17 cellular contexts compared by ENCODE assay signal in the genomic region with DNA sequence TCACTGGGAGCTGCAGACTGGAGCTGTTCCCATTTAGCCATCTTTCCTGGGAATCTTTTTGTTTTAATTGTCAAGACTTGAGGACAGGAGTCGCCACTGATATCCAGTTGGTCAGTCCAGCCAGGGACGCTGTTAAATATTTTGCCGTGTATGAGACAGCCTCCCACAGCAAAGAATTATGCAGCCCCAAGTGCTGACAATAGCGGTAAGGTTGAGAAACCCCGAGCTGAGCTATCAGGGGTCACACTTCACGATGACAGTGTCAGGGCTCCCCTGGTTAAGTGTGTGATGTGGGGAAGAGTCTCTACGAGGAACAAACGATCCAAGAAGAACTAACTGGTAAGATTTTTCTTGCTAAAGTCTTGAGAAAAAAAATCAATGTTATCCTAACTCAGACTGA.
DNase-seq lines count a peak whose midpoint lies in the region; ATAC-seq and TF ChIP-seq lines count a peak whose summit lies in the region.
"Had no signal": no experiment of that assay in that cellular context is flagged by ENCODE, and none has a peak within 500 bp of the region (broad histone marks: within the 10 kb centered on the region; RNA-seq: fewer than 3 reads in every experiment).

No MANE protein-coding gene starts in this region.

- H3K27me3 ChIP-seq in ascending aorta (no peaks in the 10 kb centered on the region), skeletal muscle tissue (ENCODE audit: control insufficient read depth in 3 of 3, insufficient read depth in 3 of 3, low read length in 3 of 3) (no peaks in the 10 kb centered on the region), transverse colon (no peaks in the 10 kb centered on the region), esophagus squamous epithelium (no peaks in the 10 kb centered on the region)
- H3K27me3 ChIP-seq: BE2C had no signal

- no peak for TF ChIP-seq EP300 in transverse colon (IDR thresholded peaks at IDR 0.05; ENCODE audit: low read depth)

- H3K27ac Mint-ChIP-seq in nephron: peak overlapping the region; percentile 38 to 80 (median 44)
- H3K27ac Mint-ChIP-seq: CD8-positive, alpha-beta T cell had no signal

- DNase-seq in ascending aorta (ENCODE audit: low spot score in 2 of 2): no peak
- DNase-seq in left cardiac atrium: no peak
- no peak for DNase-seq in transverse colon
- no peak for DNase-seq in esophagus squamous epithelium (lab: John Stamatoyannopoulos, UW)
- DNase-seq in iPS-NIHi11 (ENCODE audit: low spot score): no peak
- DNase-seq in stimulated activated CD4-positive, alpha-beta T cell treated with anti-CD3 and anti-CD28 coated beads, Interleukin-4, amount 100 ng/mL, for 24 hours: no peak
- DNase-seq: BE2C; CD8-positive, alpha-beta T cell; COR-L47; DMS153; DMS79 treated with DMSO at 0.1 percent for 48 hours; EL had no signal

- H3K9me3 Mint-ChIP-seq in nephron: peaks cover 30% of the 10 kb centered on the region

- intact Hi-C loops in ascending aorta (cut with DNase I) (no loop called here), left cardiac atrium (cut with DNase I) (no loop called here), transverse colon (cut with DNase I; ENCODE audit: low total_unique reads) (no loop called here), esophagus squamous epithelium (cut with DNase I) (no loop called here)

- no peak overlapping the region for H3K4me3 Mint-ChIP-seq in nephron
- H3K4me3 Mint-ChIP-seq: CD8-positive, alpha-beta T cell had no signal

- no peaks in the 10 kb centered on the region for H3K27me3 Mint-ChIP-seq in nephron (ENCODE audit: low read depth)

- in situ Hi-C loops in transverse colon (cut with MboI; ENCODE audit: low pct_ligation_motif_present in 1 of 4, low pct_unique_long_range_greater_than_20kb in 1 of 4, low sequenced_read_pairs in 3 of 4): no loop called here

- TF ChIP-seq POLR2A in transverse colon (IDR thresholded peaks at IDR 0.05) (no peak), esophagus squamous epithelium (IDR thresholded peaks at IDR 0.05) (no peak)

- H3K9ac ChIP-seq in skeletal muscle tissue (ENCODE audit: low read depth in 1 of 3, low read length in 3 of 3): no peak overlapping the region

- H3K9me3 ChIP-seq in ascending aorta: peaks cover 0 to 6% of the 10 kb centered on the region in 2 donors
- H3K9me3 ChIP-seq in skeletal muscle tissue (ENCODE audit: control insufficient read depth in 3 of 3, low read length in 3 of 3): peaks cover 0 to 6% (median 0%) of the 10 kb centered on the region in 3 donors
- peaks cover 0 to 2% of the 10 kb centered on the region in 2 donors for H3K9me3 ChIP-seq in transverse colon
- H3K9me3 ChIP-seq in esophagus squamous epithelium: no peaks in the 10 kb centered on the region
- H3K9me3 ChIP-seq: BE2C, HAP-1 had no signal

- TF ChIP-seq CTCF in ascending aorta (IDR thresholded peaks at IDR 0.05): no peak
- TF ChIP-seq CTCF in nephron (IDR thresholded peaks at IDR 0.05; ENCODE audit: unreplicated experiment in 3 of 3): no peak
- no peak for TF ChIP-seq CTCF in transverse colon (IDR thresholded peaks at IDR 0.05)
- TF ChIP-seq CTCF in esophagus squamous epithelium (IDR thresholded peaks at IDR 0.05): no peak

- no peak overlapping the region for H3K4me3 ChIP-seq in ascending aorta
- no peak overlapping the region for H3K4me3 ChIP-seq in skeletal muscle tissue (ENCODE audit: low read length in 3 of 3)
- no peak overlapping the region for H3K4me3 ChIP-seq in transverse colon
- no peak overlapping the region for H3K4me3 ChIP-seq in esophagus squamous epithelium
- H3K4me3 ChIP-seq: HAP-1 had no signal

- H3K36me3 ChIP-seq in ascending aorta (no peaks in the 10 kb centered on the region), skeletal muscle tissue (ENCODE audit: control insufficient read depth in 3 of 3, insufficient read depth in 3 of 3, low read length in 3 of 3) (no peaks in the 10 kb centered on the region), transverse colon (no peaks in the 10 kb centered on the region), esophagus squamous epithelium (no peaks in the 10 kb centered on the region)
- H3K36me3 ChIP-seq: BE2C, HAP-1 had no signal

- H3K36me3 Mint-ChIP-seq in nephron (ENCODE audit: low read depth): no peaks in the 10 kb centered on the region
- H3K36me3 Mint-ChIP-seq: CD8-positive, alpha-beta T cell had no signal

- peak overlapping the region; percentile 51 to 58 for H3K27ac ChIP-seq in ascending aorta
- peak overlapping the region; percentile 67 for H3K27ac ChIP-seq in skeletal muscle tissue (ENCODE audit: low read depth, low read length)
- no peak overlapping the region for H3K27ac ChIP-seq in transverse colon
- no peak overlapping the region for H3K27ac ChIP-seq in esophagus squamous epithelium
- H3K27ac ChIP-seq: C4-2B had no signal

- peaks cover 2% of the 10 kb centered on the region for H3K4me1 Mint-ChIP-seq in nephron

- peak; percentile 46 to 51 for ATAC-seq in left cardiac atrium
- ATAC-seq: CD8-positive, alpha-beta T cell; HepG2 had no signal

- peaks cover 0 to 12% of the 10 kb centered on the region in 2 donors for H3K4me1 ChIP-seq in ascending aorta
- H3K4me1 ChIP-seq in skeletal muscle tissue (ENCODE audit: control insufficient read depth in 3 of 3, insufficient read depth in 3 of 3, low read length in 3 of 3): peaks cover 0 to 12% (median 4%) of the 10 kb centered on the region in 3 donors
- H3K4me1 ChIP-seq in transverse colon: no peaks in the 10 kb centered on the region
- no peaks in the 10 kb centered on the region for H3K4me1 ChIP-seq in esophagus squamous epithelium
- H3K4me1 ChIP-seq: BE2C, HAP-1 had no signal

- WGBS in transverse colon (ENCODE audit: low coverage in 1 of 2), 2 donors: 72 to 89% methylated on average over 3 to 8 of the region's 8 CpGs
- WGBS in esophagus squamous epithelium, 2 donors: 86 to 96% methylated on average over 6 to 8 of the region's 8 CpGs

Comparison
In these comparisons a context has a peak if more than half of its experiments do, and no peak if none do; other contexts are left out.
1. H3K27ac ChIP-seq: peak in ascending aorta (2 of 2) and skeletal muscle tissue (single experiment); none in transverse colon (0 of 4) and esophagus squamous epithelium (0 of 4).